ENCODE assay signal across 8 cellular contexts in the genomic region with DNA sequence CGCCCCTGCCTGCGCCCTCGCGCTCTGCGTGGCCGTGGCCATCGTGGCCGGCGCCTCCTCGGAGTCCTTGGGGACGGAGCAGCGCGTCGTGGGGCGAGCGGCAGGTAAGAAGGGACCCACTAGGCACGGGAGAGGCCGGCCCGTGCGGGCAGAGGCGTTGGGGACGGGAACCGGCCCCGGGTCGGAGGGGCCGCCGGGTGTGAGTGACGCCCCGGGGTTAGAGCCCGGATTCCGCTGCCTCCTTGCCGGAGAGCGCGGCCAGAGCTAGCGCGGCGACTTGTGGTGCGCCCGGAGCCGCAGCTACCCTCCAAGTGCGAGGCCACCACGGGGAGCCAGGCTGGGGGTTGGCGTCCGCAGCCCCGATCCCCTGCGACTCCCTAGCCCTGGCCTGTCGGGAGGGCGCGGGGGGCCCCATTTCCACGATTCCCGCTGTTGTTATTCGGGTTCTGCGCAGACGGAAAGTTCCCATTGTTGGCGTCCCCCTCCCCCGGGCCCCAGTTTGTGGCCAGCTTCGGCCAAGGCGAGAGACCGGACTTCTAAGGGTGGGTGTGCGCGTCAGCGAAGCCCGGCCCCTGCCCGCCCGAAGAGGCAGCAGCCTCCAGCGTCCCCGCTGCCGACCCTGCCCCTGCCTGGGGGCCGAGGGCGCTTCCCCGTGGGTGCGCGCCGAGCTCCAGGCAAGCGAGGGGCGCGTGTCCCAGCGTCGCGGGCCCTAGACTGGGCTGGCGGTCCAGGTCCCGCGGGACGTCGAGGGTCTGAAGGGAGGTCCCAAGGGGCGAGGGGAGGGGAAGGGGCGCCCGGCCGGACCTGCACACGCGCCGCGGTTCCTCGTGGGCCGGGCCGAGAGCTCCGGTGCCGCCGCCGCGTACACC. TPM values are rescaled to one million over a fixed set of nuclear protein-coding genes. Genes with fewer than 3 reads are reported as not detected.
DNase-seq lines count a peak whose midpoint lies in the region; ATAC-seq and TF ChIP-seq lines count a peak whose summit lies in the region.

No MANE protein-coding gene starts in this region.

- H3K27ac ChIP-seq in endodermal cell (ENCODE audit: low read depth, low read length), result no peak overlapping the region

- H3K27me3 ChIP-seq in endodermal cell (ENCODE audit: control insufficient read depth, insufficient read depth, low read length, poor library complexity, severe bottlenecking), result peaks cover 17% of the 10 kb centered on the region

- H3K27ac Mint-ChIP-seq in endodermal cell, result no peak overlapping the region
- no peak overlapping the region for H3K27ac Mint-ChIP-seq in osteocyte (ENCODE audit: unreplicated experiment)

- no peaks in the 10 kb centered on the region for H3K36me3 ChIP-seq in endodermal cell (ENCODE audit: control insufficient read depth, insufficient read depth, low read length)

- peaks cover 7% of the 10 kb centered on the region for H3K4me1 ChIP-seq in endodermal cell (ENCODE audit: control insufficient read depth, insufficient read depth, low read length)

- H3K9me3 Mint-ChIP-seq in endodermal cell (no peaks in the 10 kb centered on the region), osteocyte (ENCODE audit: unreplicated experiment) (no peaks in the 10 kb centered on the region)

- ATAC-seq in HG03280 (IDR thresholded peaks at IDR 0.05; ENCODE audit: unreplicated experiment), result no peak
- ATAC-seq in GM21737 (IDR thresholded peaks at IDR 0.05; ENCODE audit: unreplicated experiment), result no peak
- no peak for ATAC-seq in GM21423 (IDR thresholded peaks at IDR 0.05; ENCODE audit: unreplicated experiment)

- H3K4me3 ChIP-seq in LNCaP clone FGC (ENCODE audit: low read depth, low read length), result peak overlapping the region; percentile 44
- peak overlapping the region; percentile 80 for H3K4me3 ChIP-seq in endodermal cell (ENCODE audit: low read length)

- peaks cover 5% of the 10 kb centered on the region for H3K36me3 Mint-ChIP-seq in endodermal cell (ENCODE audit: low read depth)
- no peaks in the 10 kb centered on the region for H3K36me3 Mint-ChIP-seq in osteocyte (ENCODE audit: unreplicated experiment)

- peak overlapping the region; percentile 34 for H3K9ac ChIP-seq in endodermal cell (ENCODE audit: extremely low read depth, low read length, poor library complexity, severe bottlenecking)

- DNase-seq in COLO668 (lab: John Stamatoyannopoulos, UW; ENCODE audit: unreplicated experiment) (peak; percentile 22), LNCaP clone FGC (ENCODE audit: low read depth) (no peak), endodermal cell (peak; percentile 76), osteocyte (ENCODE audit: extremely low spot score, unreplicated experiment) (no peak), NCI-H226 (no peak)

- 0 to 1% methylated on average over 47 to 101 of the region's 101 CpGs for WGBS in endodermal cell (ENCODE audit: insufficient coverage in 1 of 2, insufficient read length in 1 of 2), 2 experiments

- H3K27me3 Mint-ChIP-seq in endodermal cell (ENCODE audit: insufficient read depth) (peaks cover 27% of the 10 kb centered on the region), osteocyte (ENCODE audit: unreplicated experiment) (no peaks in the 10 kb centered on the region)

- no peak for TF ChIP-seq CTCF in LNCaP clone FGC (IDR thresholded peaks at IDR 0.05; ENCODE audit: control insufficient read depth, extremely low read depth, insufficient read depth)
- TF ChIP-seq CTCF in endodermal cell (conservative IDR thresholded peaks at IDR 0.05), result no peak
- no peak for TF ChIP-seq CTCF in osteocyte (IDR thresholded peaks at IDR 0.05)

- H3K4me3 Mint-ChIP-seq in endodermal cell, result peak overlapping the region; percentile 66
- H3K4me3 Mint-ChIP-seq in osteocyte (ENCODE audit: unreplicated experiment), result peak overlapping the region; percentile 63

- H3K4me1 Mint-ChIP-seq in endodermal cell (no peaks in the 10 kb centered on the region), osteocyte (ENCODE audit: unreplicated experiment) (no peaks in the 10 kb centered on the region)

- H3K9me3 ChIP-seq in endodermal cell (ENCODE audit: control insufficient read depth, low read length), result no peaks in the 10 kb centered on the region

RNA-seq across cellular contexts. Expression of gene FGFR3, which starts 1.1 kb away (rescaled TPM):
- total RNA-seq in endodermal cell (100 to 1,000 TPM; 107 to 125 TPM), osteocyte (6.4 and 6.9 TPM in 2 replicates)
- polyA plus RNA-seq in endodermal cell (2013, experiment 1 of 2), result 86.3 TPM
- 66.7 TPM for polyA plus RNA-seq in endodermal cell (2013, experiment 2 of 2)

Comparison
In these comparisons a context has a peak if more than half of its experiments do, and no peak if none do; other contexts are left out.
1. DNase-seq: peak in COLO668 (single experiment) and endodermal cell (single experiment); none in LNCaP clone FGC (single experiment), osteocyte (single experiment) and NCI-H226 (single experiment).
2. RNA of gene FGFR3, which starts 1.1 kb away (total RNA-seq): 107 to 125 TPM in endodermal cell; 6.4 to 6.9 TPM in osteocyte; every median in the first group is over 10 times any median in the second.